Comparison of ENCODE assay signal across 1 cellular context in the genomic region with DNA sequence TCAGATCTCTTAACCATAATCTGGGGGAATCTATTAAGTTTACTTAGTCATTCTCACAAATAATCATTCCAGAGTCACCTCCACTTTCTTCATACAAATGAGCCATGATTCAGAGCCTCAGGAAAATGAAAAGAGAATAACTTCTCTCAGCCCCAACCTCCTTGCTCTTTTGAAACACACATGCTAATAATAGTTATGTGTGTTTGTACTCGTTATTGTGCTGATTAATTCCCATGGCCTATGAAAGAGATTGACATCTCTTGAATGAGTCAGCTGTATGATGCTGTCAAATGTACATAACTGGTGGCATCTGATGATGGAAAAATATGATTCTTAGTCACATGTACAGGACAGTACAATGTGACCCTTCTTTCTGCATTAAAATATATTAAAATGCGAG.
TF ChIP-seq lines count a peak whose summit lies in the region.

No MANE protein-coding gene starts in this region.

TF ChIP-seq in K562, 482 proteins besides CTCF, POLR2A, EP300 and RAD21:
- TF ChIP-seq NFE2 (IDR thresholded peaks at IDR 0.05; ENCODE audit: low read depth) (peak; percentile 56; the same call in 1 of the 2 replicates), PKNOX1 (IDR thresholded peaks at IDR 0.05) (peak; percentile 56), PATZ1 (CRISPR knock-in tag; IDR thresholded peaks at IDR 0.05; ENCODE audit: borderline replicate concordance) (no peak), FOXJ2 (tag; IDR thresholded peaks at IDR 0.05) (peak; percentile 52; the same call in 1 of the 2 replicates), SIN3B (IDR thresholded peaks at IDR 0.05; ENCODE audit: low read depth) (no peak), ARID1B (IDR thresholded peaks at IDR 0.05) (0 out of 2 replicates have a peak, but pooled peaks have one; percentile 15), YBX1 (IDR thresholded peaks at IDR 0.05) (no peak), JUND (IDR thresholded peaks at IDR 0.05; ENCODE audit: borderline replicate concordance, low read depth, low read length) (peak; percentile 39; the same call in 1 of the 2 replicates), JUND (tag; IDR thresholded peaks at IDR 0.05; ENCODE audit: borderline replicate concordance, low read depth, low read length) (no peak; the same call in 2 of the 3 replicates), KAT7 (CRISPR knock-in tag; IDR thresholded peaks at IDR 0.05; ENCODE audit: borderline replicate concordance) (no peak), MAFK (IDR thresholded peaks at IDR 0.05; ENCODE audit: low read length) (0 out of 2 replicates have a peak, but pooled peaks have one; percentile 6), ZNF316 (IDR thresholded peaks at IDR 0.05) (peak; percentile 68), ATF3 (IDR thresholded peaks at IDR 0.05) (peak; percentile 62; the same call in 1 of the 2 replicates), ATF3 (CRISPR knock-in tag; conservative IDR thresholded peaks at IDR 0.05) (no peak), MYC (IDR thresholded peaks at IDR 0.05; ENCODE audit: low read depth, low read length) (no peak), MYC (CRISPR knock-in tag; IDR thresholded peaks at IDR 0.05; ENCODE audit: borderline replicate concordance, low read depth) (no peak), DNMT1 (IDR thresholded peaks at IDR 0.05) (no peak), PBX2 (CRISPR knock-in tag; IDR thresholded peaks at IDR 0.05; ENCODE audit: low read depth) (no peak), PBX2 (tag; conservative IDR thresholded peaks at IDR 0.05; ENCODE audit: low read depth) (peak; percentile 52; the same call in 1 of the 2 replicates), MAFG (tag; conservative IDR thresholded peaks at IDR 0.05) (peak; percentile 76), JUN (IDR thresholded peaks at IDR 0.05; ENCODE audit: borderline replicate concordance, low read depth, low read length) (peak; percentile 32; the same call in 1 of the 2 replicates), JUN (CRISPR knock-in tag; IDR thresholded peaks at IDR 0.05; ENCODE audit: borderline replicate concordance) (no peak), FOXO4 (CRISPR knock-in tag; IDR thresholded peaks at IDR 0.05) (no peak), FOSL1 (tag; conservative IDR thresholded peaks at IDR 0.05) (peak; percentile 72), MEIS2 (IDR thresholded peaks at IDR 0.05; ENCODE audit: partially characterized antibody) (peak; percentile 59), CCNT2 (IDR thresholded peaks at IDR 0.05; ENCODE audit: borderline replicate concordance, extremely low read depth, insufficient read length, low read depth, low read length) (no peak)
- TF ChIP-seq, protein P1, sequence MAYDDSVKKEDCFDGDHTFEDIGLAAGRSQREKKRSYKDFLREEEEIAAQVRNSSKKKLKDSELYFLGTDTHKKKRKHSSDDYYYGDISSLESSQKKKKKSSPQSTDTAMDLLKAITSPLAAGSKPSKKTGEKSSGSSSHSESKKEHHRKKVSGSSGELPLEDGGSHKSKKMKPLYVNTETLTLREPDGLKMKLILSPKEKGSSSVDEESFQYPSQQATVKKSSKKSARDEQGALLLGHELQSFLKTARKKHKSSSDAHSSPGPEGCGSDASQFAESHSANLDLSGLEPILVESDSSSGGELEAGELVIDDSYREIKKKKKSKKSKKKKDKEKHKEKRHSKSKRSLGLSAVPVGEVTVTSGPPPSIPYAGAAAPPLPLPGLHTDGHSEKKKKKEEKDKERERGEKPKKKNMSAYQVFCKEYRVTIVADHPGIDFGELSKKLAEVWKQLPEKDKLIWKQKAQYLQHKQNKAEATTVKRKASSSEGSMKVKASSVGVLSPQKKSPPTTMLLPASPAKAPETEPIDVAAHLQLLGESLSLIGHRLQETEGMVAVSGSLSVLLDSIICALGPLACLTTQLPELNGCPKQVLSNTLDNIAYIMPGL (CRISPR knock-in tag; IDR thresholded peaks at IDR 0.05), result no peak
